ENCODE assay signal across 16 cellular contexts in the genomic region with DNA sequence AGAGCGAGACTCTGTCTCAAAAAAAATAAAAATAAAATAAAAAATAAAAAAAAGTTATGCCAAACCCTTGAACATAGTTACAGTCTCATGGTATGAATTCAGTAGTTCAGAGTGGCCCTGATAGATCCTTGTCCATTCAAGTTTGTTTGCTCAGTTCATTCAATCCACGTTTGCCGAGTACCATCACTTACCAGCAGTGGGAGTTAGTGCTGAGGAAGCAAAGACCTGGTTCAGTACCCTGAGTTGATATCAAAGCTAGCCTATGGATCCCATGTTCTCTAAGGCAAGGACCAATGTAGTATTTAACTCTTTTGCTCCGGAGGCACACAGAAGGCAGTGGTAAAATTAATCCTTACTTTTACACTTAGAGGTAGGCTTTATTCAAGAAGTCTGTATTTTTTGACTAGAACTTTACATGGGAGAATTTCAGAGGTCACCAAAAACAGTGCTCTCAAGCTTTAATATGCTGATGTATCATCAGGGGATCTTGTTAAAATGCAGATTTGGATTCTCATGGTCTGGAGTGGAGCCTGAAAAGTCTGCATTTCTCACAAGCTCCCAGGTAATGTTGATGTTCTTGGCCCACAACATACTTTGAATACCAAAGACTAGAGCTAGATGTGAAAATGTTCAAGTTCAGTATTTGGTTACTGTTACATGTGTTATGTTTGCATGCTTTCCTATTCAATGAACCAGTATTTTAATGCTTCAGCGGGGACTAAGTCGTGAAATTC. TPM values are rescaled to one million over a fixed set of nuclear protein-coding genes. Genes with fewer than 3 reads are reported as not detected.
DNase-seq lines count a peak whose midpoint lies in the region; ATAC-seq and TF ChIP-seq lines count a peak whose summit lies in the region.
"Had no signal": no experiment of that assay in that cellular context is flagged by ENCODE, and none has a peak within 500 bp of the region (broad histone marks: within the 10 kb centered on the region; RNA-seq: fewer than 3 reads in every experiment).

No MANE protein-coding gene starts in this region.

- WGBS in endodermal cell (ENCODE audit: insufficient coverage in 1 of 2, insufficient read length in 1 of 2), 2 experiments = 38 to 56% methylated on average over 3 to 5 of the region's 6 CpGs

- peaks cover 43% of the 10 kb centered on the region for H3K4me1 Mint-ChIP-seq in GM23338
- peaks cover 4% of the 10 kb centered on the region for H3K4me1 Mint-ChIP-seq in endodermal cell
- peaks cover 5% of the 10 kb centered on the region for H3K4me1 Mint-ChIP-seq in osteocyte (ENCODE audit: unreplicated experiment)

- peak; percentile 94 for ATAC-seq in GM23338
- ATAC-seq: GM12878 had no signal

- H3K4me2 ChIP-seq in GM23338 (peak overlapping the region; percentile 7; the same call in 1 of the 2 replicates), parathyroid adenoma (ENCODE audit: low read length) (no peak overlapping the region)

- 0 out of 2 replicates have a peak overlapping the region, but pooled peaks have one; percentile 10 for H3K27ac ChIP-seq in GM23338 (ENCODE audit: low read depth)
- peak overlapping the region; percentile 57 for H3K27ac ChIP-seq in endodermal cell (ENCODE audit: low read depth, low read length)
- H3K27ac ChIP-seq in parathyroid adenoma = no peak overlapping the region
- H3K27ac ChIP-seq: spleen, thoracic aorta had no signal

- H3K36me3 Mint-ChIP-seq in GM23338 (ENCODE audit: low read depth) = peaks cover 8% of the 10 kb centered on the region; the same call in 1 of the 3 replicates
- H3K36me3 Mint-ChIP-seq in endodermal cell (ENCODE audit: low read depth) = no peaks in the 10 kb centered on the region
- H3K36me3 Mint-ChIP-seq in osteocyte (ENCODE audit: unreplicated experiment) = no peaks in the 10 kb centered on the region

- H3K27me3 Mint-ChIP-seq in GM23338 (ENCODE audit: insufficient read depth, low read depth, poor library complexity) (peaks cover 1% of the 10 kb centered on the region), endodermal cell (ENCODE audit: insufficient read depth) (no peaks in the 10 kb centered on the region), osteocyte (ENCODE audit: unreplicated experiment) (peaks cover 2% of the 10 kb centered on the region)
- H3K27me3 Mint-ChIP-seq: brain had no signal

- H3K9me3 ChIP-seq in endodermal cell (ENCODE audit: control insufficient read depth, low read length) (no peaks in the 10 kb centered on the region), parathyroid adenoma (ENCODE audit: control insufficient read depth, low read length) (no peaks in the 10 kb centered on the region)
- H3K9me3 ChIP-seq: spleen, thoracic aorta had no signal

- peak overlapping the region; percentile 46 for H3K4me3 Mint-ChIP-seq in GM23338
- no peak overlapping the region for H3K4me3 Mint-ChIP-seq in endodermal cell
- no peak overlapping the region for H3K4me3 Mint-ChIP-seq in osteocyte (ENCODE audit: unreplicated experiment)
- H3K4me3 Mint-ChIP-seq: brain had no signal

- no peaks in the 10 kb centered on the region for H3K79me2 ChIP-seq in GM23338 (replicated peaks; ENCODE audit: insufficient read depth)
- H3K79me2 ChIP-seq in parathyroid adenoma = peaks cover 3% of the 10 kb centered on the region

- TF ChIP-seq CTCF in GM23338 (conservative IDR thresholded peaks at IDR 0.05; ENCODE audit: low read depth in 2 of 2) (peak; percentile 43 to 46), NB4 (IDR thresholded peaks at IDR 0.05; ENCODE audit: low read depth, low read length) (peak; percentile 32), endodermal cell (conservative IDR thresholded peaks at IDR 0.05) (peak; percentile 67), parathyroid adenoma (IDR thresholded peaks at IDR 0.05) (peak; percentile 6), osteocyte (IDR thresholded peaks at IDR 0.05) (no peak)

- H3K4me1 ChIP-seq in GM23338 (ENCODE audit: insufficient read depth) (peaks cover 18% of the 10 kb centered on the region; the same call in 1 of the 2 replicates), endodermal cell (ENCODE audit: control insufficient read depth, insufficient read depth, low read length) (no peaks in the 10 kb centered on the region), parathyroid adenoma (no peaks in the 10 kb centered on the region)

- H3K9me2 ChIP-seq in GM23338 (ENCODE audit: insufficient read depth) = 0 out of 2 replicates have a peak, but pooled peaks cover 2% of the 10 kb centered on the region

- H3K9ac ChIP-seq in endodermal cell (ENCODE audit: extremely low read depth, low read length, poor library complexity, severe bottlenecking) (no peak overlapping the region), parathyroid adenoma (no peak overlapping the region)

- H2AFZ ChIP-seq in GM23338 (no peak overlapping the region), parathyroid adenoma (no peak overlapping the region)

- no peaks in the 10 kb centered on the region for H3F3A ChIP-seq in GM23338 (replicated peaks; ENCODE audit: low read depth)

- H4K20me1 ChIP-seq in GM23338 (replicated peaks; ENCODE audit: insufficient read depth) = no peaks in the 10 kb centered on the region

- TF ChIP-seq POLR2A in NB4 (IDR thresholded peaks at IDR 0.05; ENCODE audit: extremely low read depth, insufficient read length) = no peak

- H3K27me3 ChIP-seq in GM23338 (ENCODE audit: insufficient read depth) = no peaks in the 10 kb centered on the region
- no peaks in the 10 kb centered on the region for H3K27me3 ChIP-seq in endodermal cell (ENCODE audit: control insufficient read depth, insufficient read depth, low read length, poor library complexity, severe bottlenecking)
- H3K27me3 ChIP-seq in parathyroid adenoma (ENCODE audit: control insufficient read depth, insufficient read depth, low read length) = no peaks in the 10 kb centered on the region
- H3K27me3 ChIP-seq: spleen had no signal

- H3K9me3 Mint-ChIP-seq in GM23338 = no peaks in the 10 kb centered on the region
- no peaks in the 10 kb centered on the region for H3K9me3 Mint-ChIP-seq in endodermal cell
- peaks cover 7% of the 10 kb centered on the region for H3K9me3 Mint-ChIP-seq in osteocyte (ENCODE audit: unreplicated experiment)

- H3K27ac Mint-ChIP-seq in GM23338 (peak overlapping the region; percentile 19; the same call in 1 of the 2 replicates), endodermal cell (peak overlapping the region; percentile 5), osteocyte (ENCODE audit: unreplicated experiment) (no peak overlapping the region)

- H3K4me3 ChIP-seq in GM23338 (no peak overlapping the region), NB4 (ENCODE audit: low read depth, low read length) (no peak overlapping the region), endodermal cell (ENCODE audit: low read length) (no peak overlapping the region), parathyroid adenoma (ENCODE audit: low read depth, low read length) (no peak overlapping the region)
- H3K4me3 ChIP-seq: GM12878, spleen, thoracic aorta had no signal

- H3K36me3 ChIP-seq in GM23338 (ENCODE audit: insufficient read depth) (no peaks in the 10 kb centered on the region), endodermal cell (ENCODE audit: control insufficient read depth, insufficient read depth, low read length) (no peaks in the 10 kb centered on the region), parathyroid adenoma (ENCODE audit: control insufficient read depth, insufficient read depth, low read length) (no peaks in the 10 kb centered on the region)
- H3K36me3 ChIP-seq: spleen, thoracic aorta had no signal

- DNase-seq in GM23338 (ENCODE audit: low spot score) (peak; percentile 62), NB4 (ENCODE audit: low read depth) (no peak), endodermal cell (peak; percentile 67), osteocyte (ENCODE audit: extremely low spot score, unreplicated experiment) (no peak), DMS153 (lab: John Stamatoyannopoulos, UW) (no peak)
- no peak for DNase-seq in activated CD4-positive, alpha-beta T cell treated with anti-CD3 and anti-CD28 coated beads for 4 hours
- DNase-seq: activated CD4-positive, alpha-beta T cell treated with anti-CD3 and anti-CD28 coated beads, Interleukin-2, amount 50 U/mL, for 1 hour; COR-L47; mesenchymal stem cell; NCI-H1436 treated with DMSO at 0.1 percent for 48 hours; nucleus accumbens; spleen had no signal

RNA-seq across cellular contexts. Expression of a gene that starts 38.1 kb away (rescaled TPM):
- 40.5 and 52.8 TPM in 2 replicates for total RNA-seq in GM23338 (2014; rRNA removed; shearing (Covaris generic))
- 36.0 and 37.6 TPM in 2 replicates for polyA plus RNA-seq in GM23338 (2016; fragmentation: Nextera tagmentation; extraction: Ambion mirVana)
- total RNA-seq in endodermal cell (10 to 100 TPM; 39.3 to 51.0 TPM), osteocyte (84.6 and 108 TPM in 2 replicates)
- polyA plus RNA-seq in endodermal cell (2013, experiment 1 of 2) = 33.0 TPM
- polyA plus RNA-seq in endodermal cell (2013, experiment 2 of 2) = 35.2 TPM

Comparison
In these comparisons a context has a peak if more than half of its experiments do, and no peak if none do; other contexts are left out.
1. DNase-seq: peak in GM23338 (single experiment) and endodermal cell (single experiment); none in NB4 (single experiment), activated CD4-positive, alpha-beta T cell treated with anti-CD3 and anti-CD28 coated beads for 4 hours (0 of 2), osteocyte (single experiment) and DMS153 (single experiment).